9 cellular contexts compared by ENCODE assay signal in the genomic region with DNA sequence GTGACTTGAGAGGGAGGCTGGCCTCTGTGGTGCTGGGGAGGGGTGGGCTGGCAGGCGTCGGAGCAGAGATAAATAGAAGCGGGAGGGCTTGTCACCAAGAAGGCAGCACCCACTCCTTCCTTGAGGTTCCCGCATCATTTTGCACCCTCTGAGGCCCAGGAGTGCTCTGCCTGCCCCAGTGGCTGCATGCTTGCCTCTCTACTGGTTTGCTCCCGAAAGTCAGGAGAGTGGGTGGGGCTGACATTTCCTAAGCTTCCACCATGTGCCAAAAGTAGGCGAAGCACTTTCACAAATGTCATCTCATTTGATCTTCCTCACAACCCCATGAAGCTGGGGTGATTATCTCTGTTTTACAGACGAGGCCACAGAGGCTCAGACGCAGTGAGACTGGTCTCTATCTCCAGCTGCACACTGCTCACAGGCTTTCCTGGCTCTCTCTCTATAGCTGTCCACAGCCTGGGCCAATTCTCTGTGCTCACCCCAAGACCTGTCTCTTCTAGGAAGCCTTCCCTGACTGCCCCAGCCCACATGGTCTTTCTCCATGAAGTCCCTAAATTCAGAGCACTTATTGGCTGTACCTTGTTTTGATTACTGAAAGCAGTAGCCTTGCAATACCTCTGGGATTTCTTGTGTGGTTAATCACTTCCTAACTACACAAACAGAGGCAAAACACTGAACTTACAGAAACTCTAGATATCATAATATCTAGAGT. TPM values are rescaled to one million over a fixed set of nuclear protein-coding genes. Genes with fewer than 3 reads are reported as not detected.
DNase-seq lines count a peak whose midpoint lies in the region; ATAC-seq lines count a peak whose summit lies in the region.
"Had no signal": no experiment of that assay in that cellular context is flagged by ENCODE, and none has a peak within 500 bp of the region (broad histone marks: within the 10 kb centered on the region; RNA-seq: fewer than 3 reads in every experiment).

No MANE protein-coding gene starts in this region.

- peak overlapping the region; percentile 98 for H3K27ac Mint-ChIP-seq in activated naive CD8-positive, alpha-beta T cell treated with anti-CD3 and anti-CD28 coated beads, Interleukin-2, amount 50 U/mL, for 24 hours

- H3K4me3 Mint-ChIP-seq in activated naive CD8-positive, alpha-beta T cell treated with anti-CD3 and anti-CD28 coated beads, Interleukin-2, amount 50 U/mL, for 24 hours: peak overlapping the region; percentile 52

- H3K9me3 Mint-ChIP-seq in activated naive CD8-positive, alpha-beta T cell treated with anti-CD3 and anti-CD28 coated beads, Interleukin-2, amount 50 U/mL, for 24 hours: no peaks in the 10 kb centered on the region

- peak; percentile 67 for ATAC-seq in HG03520 (IDR thresholded peaks at IDR 0.05; ENCODE audit: unreplicated experiment)
- peak; percentile 85 for ATAC-seq in activated naive CD8-positive, alpha-beta T cell treated with anti-CD3 and anti-CD28 coated beads, Interleukin-2, amount 50 U/mL, for 24 hours

- DNase-seq in activated CD4-positive, alpha-beta T cell treated with anti-CD3 and anti-CD28 coated beads for 24 hours (ENCODE audit: low read depth in 2 of 2): peak; percentile 26 to 27
- DNase-seq in activated CD4-positive, alpha-beta T cell treated with anti-CD3 and anti-CD28 coated beads for 1 hour: no peak
- DNase-seq in activated naive CD8-positive, alpha-beta T cell treated with anti-CD3 and anti-CD28 coated beads, Interleukin-2, amount 50 U/mL, for 24 hours: peak; percentile 64
- peak; percentile 57 for DNase-seq in stimulated activated CD4-positive, alpha-beta T cell treated with anti-CD3 and anti-CD28 coated beads, Interleukin-2, amount 100 ng/mL, for 24 hours
- no peak for DNase-seq in NCI-H2196 treated with DMSO at 0.1 percent for 48 hours (lab: John Stamatoyannopoulos, UW; ENCODE audit: unreplicated experiment)
- no peak for DNase-seq in NCI-H510A treated with DMSO at 0.1 percent for 48 hours (lab: John Stamatoyannopoulos, UW)
- no peak for DNase-seq in HT-29 (ENCODE audit: low spot score)
- DNase-seq: left cardiac atrium had no signal

- peaks cover 31% of the 10 kb centered on the region for H3K36me3 Mint-ChIP-seq in activated naive CD8-positive, alpha-beta T cell treated with anti-CD3 and anti-CD28 coated beads, Interleukin-2, amount 50 U/mL, for 24 hours (ENCODE audit: low read depth)

- peaks cover 91% of the 10 kb centered on the region for H3K4me1 Mint-ChIP-seq in activated naive CD8-positive, alpha-beta T cell treated with anti-CD3 and anti-CD28 coated beads, Interleukin-2, amount 50 U/mL, for 24 hours

- no peaks in the 10 kb centered on the region for H3K27me3 Mint-ChIP-seq in activated naive CD8-positive, alpha-beta T cell treated with anti-CD3 and anti-CD28 coated beads, Interleukin-2, amount 50 U/mL, for 24 hours

RNA-seq across cellular contexts. Expression of a gene that starts 2.6 kb away (rescaled TPM):
- total RNA-seq in HT-29 (2014; rRNA removed; shearing (Covaris generic)): 0.64 and 0.76 TPM in 2 replicates

RNA-seq across cellular contexts. Expression of a gene that starts 28.9 kb away (rescaled TPM):
- total RNA-seq in HT-29 (2014; rRNA removed; shearing (Covaris generic)): 76.8 and 89.4 TPM in 2 replicates

Comparison
In these comparisons a context has a peak if more than half of its experiments do, and no peak if none do; other contexts are left out.
1. DNase-seq: peak in activated CD4-positive, alpha-beta T cell treated with anti-CD3 and anti-CD28 coated beads for 24 hours (2 of 2), activated naive CD8-positive, alpha-beta T cell treated with anti-CD3 and anti-CD28 coated beads, Interleukin-2, amount 50 U/mL, for 24 hours (single experiment) and stimulated activated CD4-positive, alpha-beta T cell treated with anti-CD3 and anti-CD28 coated beads, Interleukin-2, amount 100 ng/mL, for 24 hours (2 of 2); none in activated CD4-positive, alpha-beta T cell treated with anti-CD3 and anti-CD28 coated beads for 1 hour (single experiment), NCI-H2196 treated with DMSO at 0.1 percent for 48 hours (single experiment), NCI-H510A treated with DMSO at 0.1 percent for 48 hours (single experiment) and HT-29 (single experiment).